8 cellular contexts compared by ENCODE assay signal in the genomic region with DNA sequence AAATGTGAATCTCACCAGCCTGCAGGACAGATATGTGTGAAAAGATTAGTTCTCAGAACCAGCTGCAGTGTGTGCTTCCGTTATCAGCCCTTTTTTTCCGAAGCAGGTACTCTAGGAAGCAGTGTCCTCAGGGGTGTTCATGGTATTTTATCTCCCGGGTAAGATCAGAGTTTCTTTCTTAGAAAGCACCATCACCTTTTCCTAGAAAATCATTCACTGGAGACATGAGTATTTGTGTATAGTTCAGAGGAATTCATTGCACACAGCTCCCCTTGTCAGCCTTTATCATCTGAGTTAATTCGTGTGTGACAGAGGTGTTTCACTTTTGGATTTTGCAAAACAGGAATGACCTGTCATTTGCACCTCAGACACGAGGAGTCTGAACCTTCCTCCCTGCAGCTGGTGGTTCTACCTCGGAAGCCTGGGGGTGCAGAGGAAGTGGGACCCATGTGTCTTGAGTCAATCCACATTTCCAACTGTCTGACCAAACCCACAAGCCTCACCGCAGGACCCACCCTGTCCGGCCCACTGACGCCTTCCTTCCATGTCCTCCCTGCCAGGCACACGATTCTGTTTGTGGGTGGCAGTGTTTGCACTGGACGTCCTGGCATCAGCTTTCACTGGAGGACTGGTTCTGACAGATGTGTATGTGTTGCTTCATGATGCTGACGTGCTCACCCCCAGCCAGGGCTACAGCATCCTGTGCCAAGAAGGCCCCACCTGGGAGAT.
DNase-seq lines count a peak whose midpoint lies in the region; ATAC-seq and TF ChIP-seq lines count a peak whose summit lies in the region.

No MANE protein-coding gene starts in this region.

- H3K36me3 Mint-ChIP-seq in naive thymus-derived CD8-positive, alpha-beta T cell: peaks cover 0 to 55% (median 28%) of the 10 kb centered on the region in 3 donors

- POLR2A ChIA-PET in naive thymus-derived CD8-positive, alpha-beta T cell (lab: Charles Lee): no interaction called here

- no peaks in the 10 kb centered on the region for H3K36me3 ChIP-seq in GM23248 (ENCODE audit: low read depth)

- peaks cover 13% of the 10 kb centered on the region for H3K4me1 ChIP-seq in GM23248 (ENCODE audit: insufficient read depth)

- no peaks in the 10 kb centered on the region for H3K9me2 ChIP-seq in GM23248 (ENCODE audit: insufficient read depth)

- no peak overlapping the region for H2AFZ ChIP-seq in GM23248

- no peak overlapping the region for H3K4me2 ChIP-seq in GM23248 (ENCODE audit: unreplicated experiment)

- H3K27me3 ChIP-seq in GM23248 (replicated peaks; ENCODE audit: insufficient read depth): no peaks in the 10 kb centered on the region

- peak; percentile 13 to 26 for DNase-seq in activated CD4-positive, alpha-beta T cell treated with anti-CD3 and anti-CD28 coated beads for 4 hours
- DNase-seq in naive thymus-derived CD8-positive, alpha-beta T cell: peak in 5 of 10 donors; percentile 2 to 35 (median 17)
- DNase-seq in GM23248 (no peak), NCI-H2029 (lab: John Stamatoyannopoulos, UW) (no peak), DMS79 (lab: John Stamatoyannopoulos, UW) (no peak)

- no peaks in the 10 kb centered on the region for H3K9me3 ChIP-seq in GM23248 (ENCODE audit: low read depth)

- no peak overlapping the region for H3K4me3 ChIP-seq in GM23248

- peak overlapping the region; percentile 6 to 85 (median 73) for H3K27ac Mint-ChIP-seq in naive thymus-derived CD8-positive, alpha-beta T cell

- no peaks in the 10 kb centered on the region for H3K27me3 Mint-ChIP-seq in naive thymus-derived CD8-positive, alpha-beta T cell

- peaks cover 22 to 48% (median 43%) of the 10 kb centered on the region in 4 donors for H3K4me1 Mint-ChIP-seq in naive thymus-derived CD8-positive, alpha-beta T cell

- peak; percentile 61 for ATAC-seq in GM18873 (IDR thresholded peaks at IDR 0.05; ENCODE audit: low FRiP score, unreplicated experiment)
- ATAC-seq in HG03064 (IDR thresholded peaks at IDR 0.05; ENCODE audit: low read depth, unreplicated experiment): peak; percentile 70
- peak; percentile 28 to 84 for ATAC-seq in naive thymus-derived CD8-positive, alpha-beta T cell
- no peak for ATAC-seq in SK-N-SH treated with all-trans-retinoic acid at 6 μM for 48 hours

- peaks cover 11% of the 10 kb centered on the region for H3F3A ChIP-seq in GM23248 (ENCODE audit: insufficient read depth)

- H3K79me2 ChIP-seq in GM23248 (ENCODE audit: insufficient read depth): no peaks in the 10 kb centered on the region

- no peak overlapping the region for H3K9ac ChIP-seq in GM23248

- no peak overlapping the region for H3K27ac ChIP-seq in GM23248

- peak overlapping the region; percentile 1 to 72 (median 42) for H3K4me3 Mint-ChIP-seq in naive thymus-derived CD8-positive, alpha-beta T cell

- in situ Hi-C loops in GM23248 (cut with MboI): no loop called here

- WGBS in GM23248 (ENCODE audit: low coverage in 1 of 2, low lambda C conversion rate in 2 of 2, missing lambda C conversion rate in 2 of 2), 2 experiments: 75 to 81% methylated on average over 12 of the region's 12 CpGs

- no peaks in the 10 kb centered on the region for H4K20me1 ChIP-seq in GM23248 (ENCODE audit: insufficient read depth)

- no peaks in the 10 kb centered on the region for H3K9me3 Mint-ChIP-seq in naive thymus-derived CD8-positive, alpha-beta T cell

TF ChIP-seq in SK-N-SH treated with all-trans-retinoic acid at 6 μM for 48 hours, 23 proteins besides CTCF, POLR2A, EP300 and RAD21:
- TF ChIP-seq ZNF8 (CRISPR knock-in tag; IDR thresholded peaks at IDR 0.05) (no peak), ZC3H10 (CRISPR knock-in tag; IDR thresholded peaks at IDR 0.05) (no peak), ZFP30 (CRISPR knock-in tag; IDR thresholded peaks at IDR 0.05) (no peak), ARNTL (CRISPR knock-in tag; IDR thresholded peaks at IDR 0.05; ENCODE audit: borderline replicate concordance, low read depth) (no peak), PPARA (CRISPR knock-in tag; IDR thresholded peaks at IDR 0.05; ENCODE audit: borderline replicate concordance) (no peak), TCF4 (CRISPR knock-in tag; IDR thresholded peaks at IDR 0.05; ENCODE audit: borderline replicate concordance) (no peak), BACH2 (CRISPR knock-in tag; IDR thresholded peaks at IDR 0.05; ENCODE audit: borderline replicate concordance) (no peak), SNAI2 (CRISPR knock-in tag; IDR thresholded peaks at IDR 0.05) (no peak), RARB (CRISPR knock-in tag; IDR thresholded peaks at IDR 0.05) (no peak), ZFP3 (CRISPR knock-in tag; IDR thresholded peaks at IDR 0.05) (no peak), ISL1 (CRISPR knock-in tag; IDR thresholded peaks at IDR 0.05) (no peak), CSDC2 (CRISPR knock-in tag; IDR thresholded peaks at IDR 0.05) (no peak), TOX (CRISPR knock-in tag; IDR thresholded peaks at IDR 0.05; ENCODE audit: borderline replicate concordance) (no peak), ZNF70 (CRISPR knock-in tag; IDR thresholded peaks at IDR 0.05) (no peak)
- TF ChIP-seq, protein P1, sequence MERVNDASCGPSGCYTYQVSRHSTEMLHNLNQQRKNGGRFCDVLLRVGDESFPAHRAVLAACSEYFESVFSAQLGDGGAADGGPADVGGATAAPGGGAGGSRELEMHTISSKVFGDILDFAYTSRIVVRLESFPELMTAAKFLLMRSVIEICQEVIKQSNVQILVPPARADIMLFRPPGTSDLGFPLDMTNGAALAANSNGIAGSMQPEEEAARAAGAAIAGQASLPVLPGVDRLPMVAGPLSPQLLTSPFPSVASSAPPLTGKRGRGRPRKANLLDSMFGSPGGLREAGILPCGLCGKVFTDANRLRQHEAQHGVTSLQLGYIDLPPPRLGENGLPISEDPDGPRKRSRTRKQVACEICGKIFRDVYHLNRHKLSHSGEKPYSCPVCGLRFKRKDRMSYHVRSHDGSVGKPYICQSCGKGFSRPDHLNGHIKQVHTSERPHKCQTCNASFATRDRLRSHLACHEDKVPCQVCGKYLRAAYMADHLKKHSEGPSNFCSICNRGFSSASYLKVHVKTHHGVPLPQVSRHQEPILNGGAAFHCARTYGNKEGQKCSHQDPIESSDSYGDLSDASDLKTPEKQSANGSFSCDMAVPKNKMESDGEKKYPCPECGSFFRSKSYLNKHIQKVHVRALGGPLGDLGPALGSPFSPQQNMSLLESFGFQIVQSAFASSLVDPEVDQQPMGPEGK (CRISPR knock-in tag; IDR thresholded peaks at IDR 0.05; ENCODE audit: borderline replicate concordance): no peak
- TF ChIP-seq, protein P2, sequence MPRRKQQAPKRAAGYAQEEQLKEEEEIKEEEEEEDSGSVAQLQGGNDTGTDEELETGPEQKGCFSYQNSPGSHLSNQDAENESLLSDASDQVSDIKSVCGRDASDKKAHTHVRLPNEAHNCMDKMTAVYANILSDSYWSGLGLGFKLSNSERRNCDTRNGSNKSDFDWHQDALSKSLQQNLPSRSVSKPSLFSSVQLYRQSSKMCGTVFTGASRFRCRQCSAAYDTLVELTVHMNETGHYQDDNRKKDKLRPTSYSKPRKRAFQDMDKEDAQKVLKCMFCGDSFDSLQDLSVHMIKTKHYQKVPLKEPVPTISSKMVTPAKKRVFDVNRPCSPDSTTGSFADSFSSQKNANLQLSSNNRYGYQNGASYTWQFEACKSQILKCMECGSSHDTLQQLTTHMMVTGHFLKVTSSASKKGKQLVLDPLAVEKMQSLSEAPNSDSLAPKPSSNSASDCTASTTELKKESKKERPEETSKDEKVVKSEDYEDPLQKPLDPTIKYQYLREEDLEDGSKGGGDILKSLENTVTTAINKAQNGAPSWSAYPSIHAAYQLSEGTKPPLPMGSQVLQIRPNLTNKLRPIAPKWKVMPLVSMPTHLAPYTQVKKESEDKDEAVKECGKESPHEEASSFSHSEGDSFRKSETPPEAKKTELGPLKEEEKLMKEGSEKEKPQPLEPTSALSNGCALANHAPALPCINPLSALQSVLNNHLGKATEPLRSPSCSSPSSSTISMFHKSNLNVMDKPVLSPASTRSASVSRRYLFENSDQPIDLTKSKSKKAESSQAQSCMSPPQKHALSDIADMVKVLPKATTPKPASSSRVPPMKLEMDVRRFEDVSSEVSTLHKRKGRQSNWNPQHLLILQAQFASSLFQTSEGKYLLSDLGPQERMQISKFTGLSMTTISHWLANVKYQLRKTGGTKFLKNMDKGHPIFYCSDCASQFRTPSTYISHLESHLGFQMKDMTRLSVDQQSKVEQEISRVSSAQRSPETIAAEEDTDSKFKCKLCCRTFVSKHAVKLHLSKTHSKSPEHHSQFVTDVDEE (CRISPR knock-in tag; IDR thresholded peaks at IDR 0.05): no peak
- TF ChIP-seq, protein P3, sequence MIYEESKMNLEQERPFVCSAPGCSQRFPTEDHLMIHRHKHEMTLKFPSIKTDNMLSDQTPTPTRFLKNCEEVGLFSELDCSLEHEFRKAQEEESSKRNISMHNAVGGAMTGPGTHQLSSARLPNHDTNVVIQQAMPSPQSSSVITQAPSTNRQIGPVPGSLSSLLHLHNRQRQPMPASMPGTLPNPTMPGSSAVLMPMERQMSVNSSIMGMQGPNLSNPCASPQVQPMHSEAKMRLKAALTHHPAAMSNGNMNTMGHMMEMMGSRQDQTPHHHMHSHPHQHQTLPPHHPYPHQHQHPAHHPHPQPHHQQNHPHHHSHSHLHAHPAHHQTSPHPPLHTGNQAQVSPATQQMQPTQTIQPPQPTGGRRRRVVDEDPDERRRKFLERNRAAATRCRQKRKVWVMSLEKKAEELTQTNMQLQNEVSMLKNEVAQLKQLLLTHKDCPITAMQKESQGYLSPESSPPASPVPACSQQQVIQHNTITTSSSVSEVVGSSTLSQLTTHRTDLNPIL (CRISPR knock-in tag; IDR thresholded peaks at IDR 0.05; ENCODE audit: low read depth): no peak
TF ChIP-seq in SK-N-SH treated with all-trans-retinoic acid at 6 μM for 48 hours: peak in this region for 0.

Comparison
In these comparisons a context has a peak if more than half of its experiments do, and no peak if none do; other contexts are left out.
1. DNase-seq: peak in activated CD4-positive, alpha-beta T cell treated with anti-CD3 and anti-CD28 coated beads for 4 hours (2 of 2); none in GM23248 (single experiment), NCI-H2029 (single experiment) and DMS79 (single experiment).